In the genomic region with DNA sequence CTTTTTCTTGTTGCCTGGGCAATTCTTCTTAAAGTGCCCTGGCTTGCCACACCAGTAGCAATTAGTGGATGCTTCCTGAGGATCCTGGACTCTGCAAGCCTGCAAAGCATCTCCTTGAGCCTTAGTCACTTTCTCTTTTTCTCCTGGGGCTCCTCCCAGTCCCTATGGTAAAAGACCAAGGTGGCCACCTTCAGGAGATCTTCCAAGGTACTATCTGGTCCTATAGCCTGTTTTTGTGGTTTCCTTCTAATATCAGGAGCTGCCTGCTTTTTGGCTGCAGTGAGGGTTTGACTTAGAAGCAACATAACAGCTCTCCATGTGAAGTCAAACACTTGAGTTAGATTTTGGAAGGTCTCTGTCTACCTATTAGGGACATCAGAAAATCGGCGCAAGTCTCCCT, we compare ENCODE assay signal across 1 cellular context.
TF ChIP-seq lines count a peak whose summit lies in the region.

No MANE protein-coding gene starts in this region.

TF ChIP-seq in GM12878, 131 proteins besides CTCF, POLR2A, EP300 and RAD21:
- TF ChIP-seq, protein P1, sequence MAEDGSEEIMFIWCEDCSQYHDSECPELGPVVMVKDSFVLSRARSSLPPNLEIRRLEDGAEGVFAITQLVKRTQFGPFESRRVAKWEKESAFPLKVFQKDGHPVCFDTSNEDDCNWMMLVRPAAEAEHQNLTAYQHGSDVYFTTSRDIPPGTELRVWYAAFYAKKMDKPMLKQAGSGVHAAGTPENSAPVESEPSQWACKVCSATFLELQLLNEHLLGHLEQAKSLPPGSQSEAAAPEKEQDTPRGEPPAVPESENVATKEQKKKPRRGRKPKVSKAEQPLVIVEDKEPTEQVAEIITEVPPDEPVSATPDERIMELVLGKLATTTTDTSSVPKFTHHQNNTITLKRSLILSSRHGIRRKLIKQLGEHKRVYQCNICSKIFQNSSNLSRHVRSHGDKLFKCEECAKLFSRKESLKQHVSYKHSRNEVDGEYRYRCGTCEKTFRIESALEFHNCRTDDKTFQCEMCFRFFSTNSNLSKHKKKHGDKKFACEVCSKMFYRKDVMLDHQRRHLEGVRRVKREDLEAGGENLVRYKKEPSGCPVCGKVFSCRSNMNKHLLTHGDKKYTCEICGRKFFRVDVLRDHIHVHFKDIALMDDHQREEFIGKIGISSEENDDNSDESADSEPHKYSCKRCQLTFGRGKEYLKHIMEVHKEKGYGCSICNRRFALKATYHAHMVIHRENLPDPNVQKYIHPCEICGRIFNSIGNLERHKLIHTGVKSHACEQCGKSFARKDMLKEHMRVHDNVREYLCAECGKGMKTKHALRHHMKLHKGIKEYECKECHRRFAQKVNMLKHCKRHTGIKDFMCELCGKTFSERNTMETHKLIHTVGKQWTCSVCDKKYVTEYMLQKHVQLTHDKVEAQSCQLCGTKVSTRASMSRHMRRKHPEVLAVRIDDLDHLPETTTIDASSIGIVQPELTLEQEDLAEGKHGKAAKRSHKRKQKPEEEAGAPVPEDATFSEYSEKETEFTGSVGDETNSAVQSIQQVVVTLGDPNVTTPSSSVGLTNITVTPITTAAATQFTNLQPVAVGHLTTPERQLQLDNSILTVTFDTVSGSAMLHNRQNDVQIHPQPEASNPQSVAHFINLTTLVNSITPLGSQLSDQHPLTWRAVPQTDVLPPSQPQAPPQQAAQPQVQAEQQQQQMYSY (CRISPR knock-in tag; IDR thresholded peaks at IDR 0.05), result no peak
- TF ChIP-seq ZBED1 (IDR thresholded peaks at IDR 0.05; ENCODE audit: borderline replicate concordance), result no peak
- TF ChIP-seq, protein P2, sequence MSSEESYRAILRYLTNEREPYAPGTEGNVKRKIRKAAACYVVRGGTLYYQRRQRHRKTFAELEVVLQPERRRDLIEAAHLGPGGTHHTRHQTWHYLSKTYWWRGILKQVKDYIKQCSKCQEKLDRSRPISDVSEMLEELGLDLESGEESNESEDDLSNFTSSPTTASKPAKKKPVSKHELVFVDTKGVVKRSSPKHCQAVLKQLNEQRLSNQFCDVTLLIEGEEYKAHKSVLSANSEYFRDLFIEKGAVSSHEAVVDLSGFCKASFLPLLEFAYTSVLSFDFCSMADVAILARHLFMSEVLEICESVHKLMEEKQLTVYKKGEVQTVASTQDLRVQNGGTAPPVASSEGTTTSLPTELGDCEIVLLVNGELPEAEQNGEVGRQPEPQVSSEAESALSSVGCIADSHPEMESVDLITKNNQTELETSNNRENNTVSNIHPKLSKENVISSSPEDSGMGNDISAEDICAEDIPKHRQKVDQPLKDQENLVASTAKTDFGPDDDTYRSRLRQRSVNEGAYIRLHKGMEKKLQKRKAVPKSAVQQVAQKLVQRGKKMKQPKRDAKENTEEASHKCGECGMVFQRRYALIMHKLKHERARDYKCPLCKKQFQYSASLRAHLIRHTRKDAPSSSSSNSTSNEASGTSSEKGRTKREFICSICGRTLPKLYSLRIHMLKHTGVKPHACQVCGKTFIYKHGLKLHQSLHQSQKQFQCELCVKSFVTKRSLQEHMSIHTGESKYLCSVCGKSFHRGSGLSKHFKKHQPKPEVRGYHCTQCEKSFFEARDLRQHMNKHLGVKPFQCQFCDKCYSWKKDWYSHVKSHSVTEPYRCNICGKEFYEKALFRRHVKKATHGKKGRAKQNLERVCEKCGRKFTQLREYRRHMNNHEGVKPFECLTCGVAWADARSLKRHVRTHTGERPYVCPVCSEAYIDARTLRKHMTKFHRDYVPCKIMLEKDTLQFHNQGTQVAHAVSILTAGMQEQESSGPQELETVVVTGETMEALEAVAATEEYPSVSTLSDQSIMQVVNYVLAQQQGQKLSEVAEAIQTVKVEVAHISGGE (CRISPR knock-in tag; IDR thresholded peaks at IDR 0.05), result no peak
- TF ChIP-seq CHD4 (IDR thresholded peaks at IDR 0.05), result no peak
- TF ChIP-seq RUNX3 (IDR thresholded peaks at IDR 0.05; ENCODE audit: low read length), result 0 out of 2 replicates have a peak, but pooled peaks have one; percentile 19
